Comparison of ENCODE assay signal across 8 cellular contexts in genomic region chr11:26297179-26297970, GRCh38. TPM values are rescaled to one million over a fixed set of nuclear protein-coding genes. Genes with fewer than 3 reads are reported as not detected.
DNase-seq lines count a peak whose midpoint lies in the region; ATAC-seq and TF ChIP-seq lines count a peak whose summit lies in the region.

No MANE protein-coding gene starts in this region.

- H3K4me3 ChIP-seq in LNCaP clone FGC (ENCODE audit: low read depth, low read length): no peak overlapping the region
- no peak overlapping the region for H3K4me3 ChIP-seq in fibroblast of pulmonary artery (replicated peaks; ENCODE audit: low read depth, low read length)

- H3K4me1 Mint-ChIP-seq in activated T-helper 2 cell treated with anti-CD3 and anti-CD28 coated beads, Interferon-gamma antibody, Interleukin-2, Interleukin-4, amounts not matched to agents 10 μg/mL and 5 μg/mL and 100 μg/mL, durations not matched to agents 14 hours and 24 hours and 36 hours (ENCODE audit: low read depth): no peaks in the 10 kb centered on the region

- H3K9me3 Mint-ChIP-seq in activated T-helper 2 cell treated with anti-CD3 and anti-CD28 coated beads, Interferon-gamma antibody, Interleukin-2, Interleukin-4, amounts not matched to agents 10 μg/mL and 5 μg/mL and 100 μg/mL, durations not matched to agents 14 hours and 24 hours and 36 hours: no peaks in the 10 kb centered on the region

- H3K27ac ChIP-seq in RWPE1: no peak overlapping the region

- TF ChIP-seq CTCF in LNCaP clone FGC (IDR thresholded peaks at IDR 0.05; ENCODE audit: control insufficient read depth, extremely low read depth, insufficient read depth) (peak; percentile 77), RWPE1 (conservative IDR thresholded peaks at IDR 0.05; ENCODE audit: low read depth) (peak; percentile 75), fibroblast of pulmonary artery (IDR thresholded peaks at IDR 0.05; ENCODE audit: low read length, missing control alignments) (peak; percentile 76)

- H3K4me3 Mint-ChIP-seq in activated T-helper 2 cell treated with anti-CD3 and anti-CD28 coated beads, Interferon-gamma antibody, Interleukin-2, Interleukin-4, amounts not matched to agents 10 μg/mL and 5 μg/mL and 100 μg/mL, durations not matched to agents 14 hours and 24 hours and 36 hours (ENCODE audit: low read depth): no peak overlapping the region

- no peak overlapping the region for H3K27ac Mint-ChIP-seq in activated T-helper 2 cell treated with anti-CD3 and anti-CD28 coated beads, Interferon-gamma antibody, Interleukin-2, Interleukin-4, amounts not matched to agents 10 μg/mL and 5 μg/mL and 100 μg/mL, durations not matched to agents 14 hours and 24 hours and 36 hours

- H3K27me3 Mint-ChIP-seq in activated T-helper 2 cell treated with anti-CD3 and anti-CD28 coated beads, Interferon-gamma antibody, Interleukin-2, Interleukin-4, amounts not matched to agents 10 μg/mL and 5 μg/mL and 100 μg/mL, durations not matched to agents 14 hours and 24 hours and 36 hours (ENCODE audit: low read depth): no peaks in the 10 kb centered on the region

- POLR2A ChIA-PET in RWPE1 (lab: Yijun Ruan, JAX; ENCODE audit: low non-redundant PET): no interaction called here

- ATAC-seq in GM21825 (IDR thresholded peaks at IDR 0.05; ENCODE audit: unreplicated experiment): peak; percentile 83

- DNase-seq in GM04503 (ENCODE audit: low read depth) (peak; percentile 21), LNCaP clone FGC (ENCODE audit: low read depth) (peak; percentile 75), RWPE1 (ENCODE audit: low spot score) (peak; percentile 52), fibroblast of pulmonary artery (ENCODE audit: low read depth) (peak; percentile 87), pons (ENCODE audit: low spot score) (peak; percentile 71)
- no peak for DNase-seq in stimulated activated naive CD4-positive, alpha-beta T cell treated with Interleukin-2 at 50 U/mL for 16 hours (lab: John Stamatoyannopoulos, UW)
- no peak for DNase-seq in activated T-helper 2 cell treated with anti-CD3 and anti-CD28 coated beads, Interferon-gamma antibody, Interleukin-2, Interleukin-4, amounts not matched to agents 10 μg/mL and 5 μg/mL and 100 μg/mL, durations not matched to agents 14 hours and 24 hours and 36 hours (ENCODE audit: low spot score)

- CTCF ChIA-PET in RWPE1 (lab: Yijun Ruan, JAX): interaction anchor here (0.8 kb wide), 1 partner anchor 14 kb away, joined by 4 read pairs; no protein-coding TSS in a partner anchor

- H3K36me3 Mint-ChIP-seq in activated T-helper 2 cell treated with anti-CD3 and anti-CD28 coated beads, Interferon-gamma antibody, Interleukin-2, Interleukin-4, amounts not matched to agents 10 μg/mL and 5 μg/mL and 100 μg/mL, durations not matched to agents 14 hours and 24 hours and 36 hours (ENCODE audit: low read depth): no peaks in the 10 kb centered on the region

- intact Hi-C loops in activated T-helper 2 cell treated with anti-CD3 and anti-CD28 coated beads, Interferon-gamma antibody, Interleukin-2, Interleukin-4, amounts not matched to agents 10 μg/mL and 5 μg/mL and 100 μg/mL, durations not matched to agents 14 hours and 24 hours and 36 hours (cut with micrococcal nuclease): no loop called here

RNA-seq across cellular contexts. Expression of gene ANO3, which starts 34.6 kb away (rescaled TPM):
- total RNA-seq in activated T-helper 2 cell treated with anti-CD3 and anti-CD28 coated beads, Interferon-gamma antibody, Interleukin-2, Interleukin-4, amounts not matched to agents 10 μg/mL and 5 μg/mL and 100 μg/mL, durations not matched to agents 14 hours and 24 hours and 36 hours: not detected in 2 replicates

Comparison
In these comparisons a context has a peak if more than half of its experiments do, and no peak if none do; other contexts are left out.
1. DNase-seq: peak in GM04503 (single experiment), LNCaP clone FGC (single experiment), RWPE1 (single experiment), fibroblast of pulmonary artery (single experiment) and pons (single experiment); none in stimulated activated naive CD4-positive, alpha-beta T cell treated with Interleukin-2 at 50 U/mL for 16 hours (single experiment) and activated T-helper 2 cell treated with anti-CD3 and anti-CD28 coated beads, Interferon-gamma antibody, Interleukin-2, Interleukin-4, amounts not matched to agents 10 μg/mL and 5 μg/mL and 100 μg/mL, durations not matched to agents 14 hours and 24 hours and 36 hours (single experiment).
2. Peak in every context shown above with its lines, with median percentiles within 50 percentile points of each other: CTCF ChIP-seq.